21 cellular contexts compared by ENCODE assay signal in genomic region chr12:89279499-89279898, GRCh38.
A peak's percentile ranks its signal among the peaks of the same experiment; 100 is the strongest.
DNase-seq lines count a peak whose midpoint lies in the region; ATAC-seq, FAIRE-seq and TF ChIP-seq lines count a peak whose summit lies in the region.
"Had no signal": no experiment of that assay in that cellular context is flagged by ENCODE, and none has a peak within 500 bp of the region (broad histone marks: within the 10 kb centered on the region; RNA-seq: fewer than 3 reads in every experiment).

No MANE protein-coding gene starts in this region.

- in situ Hi-C loops in K562 (cut with MboI) = no loop called here

- H3K79me2 ChIP-seq in DND-41 (ENCODE audit: insufficient read depth, low read length) = no peaks in the 10 kb centered on the region
- no peaks in the 10 kb centered on the region for H3K79me2 ChIP-seq in Karpas-422 (ENCODE audit: low read length)
- H3K79me2 ChIP-seq in K562 (ENCODE audit: control insufficient read depth, insufficient read depth, low read length) = no peaks in the 10 kb centered on the region

- H3K36me3 ChIP-seq in DND-41 (ENCODE audit: insufficient read depth, low read length) (no peaks in the 10 kb centered on the region), Karpas-422 (ENCODE audit: insufficient read depth, low read length) (no peaks in the 10 kb centered on the region), K562 (ENCODE audit: control insufficient read depth, insufficient read depth, low read length) (no peaks in the 10 kb centered on the region)
- H3K36me3 ChIP-seq: BLaER1 had no signal

- intact Hi-C loops in K562 (cut with micrococcal nuclease) = no loop called here

- TF ChIP-seq EP300 in K562 (IDR thresholded peaks at IDR 0.05; ENCODE audit: low read length) = no peak

- H3K27me3 ChIP-seq in DND-41 (ENCODE audit: insufficient read depth, low read length, poor library complexity) (no peaks in the 10 kb centered on the region), Karpas-422 (ENCODE audit: low read length) (no peaks in the 10 kb centered on the region), K562 (ENCODE audit: control insufficient read depth in 2 of 2, insufficient read depth in 2 of 2, low read length in 2 of 2) (no peaks in the 10 kb centered on the region)
- H3K27me3 ChIP-seq: BLaER1 had no signal

- H3K4me1 ChIP-seq in DND-41 (ENCODE audit: insufficient read depth, low read length) (peaks cover 64% of the 10 kb centered on the region), Karpas-422 (ENCODE audit: low read length) (no peaks in the 10 kb centered on the region), K562 (replicated peaks in 1 of 2; ENCODE audit: control insufficient read depth in 2 of 2, insufficient read depth in 2 of 2, low read length in 2 of 2) (no peaks in the 10 kb centered on the region; a peak in 1 of 5 replicates)

- TF ChIP-seq CTCF in DND-41 (IDR thresholded peaks at IDR 0.05; ENCODE audit: borderline replicate concordance, extremely low read depth, low read length, poor library complexity, severe bottlenecking) = no peak
- no peak for TF ChIP-seq CTCF in K562 (IDR thresholded peaks at IDR 0.05 in 2 of 3, conservative IDR thresholded peaks at IDR 0.05 in 1 of 3; ENCODE audit: insufficient read depth in 2 of 3, low read depth in 1 of 3, low read length in 3 of 3)

- 6% methylated on average over 4 of the region's 4 CpGs for WGBS in K562 (ENCODE audit: insufficient coverage, low coverage, missing lambda C conversion rate)

- H3K9me3 ChIP-seq in DND-41 (ENCODE audit: insufficient read depth, low read length, severe bottlenecking) = no peaks in the 10 kb centered on the region
- no peaks in the 10 kb centered on the region for H3K9me3 ChIP-seq in Karpas-422 (ENCODE audit: low read length)
- H3K9me3 ChIP-seq in K562 (replicated peaks; ENCODE audit: control insufficient read depth, insufficient read depth, low read depth, low read length) = no peaks in the 10 kb centered on the region

- no peak overlapping the region for H3K4me2 ChIP-seq in DND-41 (ENCODE audit: insufficient read depth, low read length)
- H3K4me2 ChIP-seq in Karpas-422 (ENCODE audit: low read depth, low read length, poor library complexity, severe bottlenecking) = no peak overlapping the region
- no peak overlapping the region for H3K4me2 ChIP-seq in K562 (ENCODE audit: insufficient read depth, low read length)
- H3K4me2 ChIP-seq: BLaER1 had no signal

- H3K9me2 ChIP-seq in Karpas-422 (replicated peaks; ENCODE audit: insufficient read depth, low read length) = no peaks in the 10 kb centered on the region

- no peak for TF ChIP-seq POLR2A in K562 (conservative IDR thresholded peaks at IDR 0.05)

- BruUV-seq in K562 (replicated peaks; lab: Mats Ljungman, UMichigan) = no TSS peak

- H3K4me3 ChIP-seq in DND-41 (ENCODE audit: low read depth in 1 of 2, low read length in 2 of 2) (no peak overlapping the region), Karpas-422 (ENCODE audit: low read length) (no peak overlapping the region), K562 (no peak overlapping the region)
- H3K4me3 ChIP-seq: BLaER1, GM23248 had no signal

- ATAC-seq in DND-41 (ENCODE audit: insufficient read depth, low read depth) = no peak
- ATAC-seq in K562 = no peak
- ATAC-seq in GM21825 (IDR thresholded peaks at IDR 0.05; ENCODE audit: unreplicated experiment) = no peak
- ATAC-seq in HG02759 (IDR thresholded peaks at IDR 0.05; ENCODE audit: unreplicated experiment) = no peak
- ATAC-seq: HCT116 had no signal

- H4K20me1 ChIP-seq in DND-41 (ENCODE audit: insufficient read depth, low read length) (no peaks in the 10 kb centered on the region), Karpas-422 (ENCODE audit: insufficient read depth, low read depth, low read length) (no peaks in the 10 kb centered on the region), K562 (replicated peaks; ENCODE audit: control insufficient read depth, insufficient read depth, low read length) (no peaks in the 10 kb centered on the region)
- H4K20me1 ChIP-seq: BLaER1 had no signal

- FAIRE-seq in K562 (lab: Jason Lieb, UNC) = no peak
- FAIRE-seq: D721Med, GM12891, GM18507, H1 had no signal

- CTCF ChIA-PET in K562 (lab: Yijun Ruan, JAX; ENCODE audit: low intra/inter-chr PET ratio) = no interaction called here

- no peak for DNase-seq in DND-41
- peak; percentile 23 for DNase-seq in Karpas-422
- DNase-seq in K562 (ENCODE audit: extremely low read depth in 1 of 4, low spot score in 3 of 4) = no peak
- no peak for DNase-seq in ureter (ENCODE audit: low spot score)
- DNase-seq: CD4-positive, CD25-positive, alpha-beta regulatory T cell; CD8-positive, alpha-beta memory T cell; DMS 273 treated with DMSO at 0.1 percent for 48 hours; DMS79; GF-D8; GM23248; H9; HFFc6 had no signal

- POLR2A ChIA-PET in K562 (lab: Yijun Ruan, JAX) = no interaction called here

- no peak for TF ChIP-seq RAD21 in K562 (CRISPR knock-in tag; conservative IDR thresholded peaks at IDR 0.05 in 1 of 2, IDR thresholded peaks at IDR 0.05 in 1 of 2)

- H2AFZ ChIP-seq in DND-41 (ENCODE audit: low read depth, low read length) (no peak overlapping the region), Karpas-422 (ENCODE audit: low read length) (no peak overlapping the region), K562 (ENCODE audit: low read depth, low read length) (no peak overlapping the region)
- H2AFZ ChIP-seq: GM23248 had no signal

- H3K9me1 ChIP-seq in K562 (ENCODE audit: control insufficient read depth, insufficient read depth, low read length) = no peaks in the 10 kb centered on the region

- no peak overlapping the region; the same call in 1 of the 2 replicates for H3K9ac ChIP-seq in DND-41 (ENCODE audit: low read depth, low read length)
- H3K9ac ChIP-seq in Karpas-422 (ENCODE audit: low read length) = no peak overlapping the region
- H3K9ac ChIP-seq in K562 (ENCODE audit: insufficient read depth in 1 of 2, low read depth in 2 of 2, low read length in 2 of 2) = no peak overlapping the region
- H3K9ac ChIP-seq: BLaER1, GM23248 had no signal

- peak overlapping the region; percentile 99 for H3K27ac ChIP-seq in DND-41 (ENCODE audit: low read length)
- no peak overlapping the region for H3K27ac ChIP-seq in Karpas-422 (ENCODE audit: low read length)
- no peak overlapping the region for H3K27ac ChIP-seq in K562 (ENCODE audit: extremely low read depth, low read depth, low read length)
- H3K27ac ChIP-seq: BLaER1, C4-2B, GM23248 had no signal

TF ChIP-seq in K562, 482 proteins besides CTCF, POLR2A, EP300 and RAD21 (continues in another document):
- TF ChIP-seq BCLAF1 (IDR thresholded peaks at IDR 0.05; ENCODE audit: borderline replicate concordance in 1 of 2, control insufficient read depth in 1 of 2, low read depth in 2 of 2, low read length in 1 of 2) = no peak
- TF ChIP-seq PATZ1 (CRISPR knock-in tag; IDR thresholded peaks at IDR 0.05; ENCODE audit: borderline replicate concordance) = no peak
- no peak for TF ChIP-seq NCOR1 (IDR thresholded peaks at IDR 0.05)
- no peak for TF ChIP-seq IFI16 (CRISPR knock-in tag; IDR thresholded peaks at IDR 0.05)
- no peak for TF ChIP-seq CC2D1A (IDR thresholded peaks at IDR 0.05)
- no peak for TF ChIP-seq RB1 (IDR thresholded peaks at IDR 0.05; ENCODE audit: low read depth)
- TF ChIP-seq YBX1 (IDR thresholded peaks at IDR 0.05) = no peak
